Comparison of ENCODE assay signal across 16 cellular contexts in the genomic region with DNA sequence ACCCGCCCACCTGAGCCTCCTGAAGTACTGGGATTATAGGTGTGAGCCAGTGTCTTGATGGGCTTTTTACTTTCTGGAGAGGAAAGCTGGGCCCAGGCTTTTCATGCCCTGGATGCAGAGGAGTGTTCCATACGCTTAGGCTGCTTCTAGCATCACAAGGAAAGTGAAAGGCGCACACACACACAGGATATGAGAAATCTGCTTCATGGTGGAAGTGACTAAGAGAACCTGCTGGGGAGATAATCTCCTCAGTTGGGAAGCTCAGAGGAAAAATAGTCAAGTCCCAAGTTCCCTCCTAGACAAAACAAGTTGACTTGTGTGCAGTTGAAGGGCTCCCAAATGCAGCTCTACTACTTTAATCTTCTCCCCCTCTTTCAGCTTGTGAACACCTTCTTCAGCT. TPM values are rescaled to one million over a fixed set of nuclear protein-coding genes. Genes with fewer than 3 reads are reported as not detected.
A peak's percentile ranks its signal among the peaks of the same experiment; 100 is the strongest.
DNase-seq lines count a peak whose midpoint lies in the region; ATAC-seq and TF ChIP-seq lines count a peak whose summit lies in the region.
"Had no signal": no experiment of that assay in that cellular context is flagged by ENCODE, and none has a peak within 500 bp of the region (broad histone marks: within the 10 kb centered on the region; RNA-seq: fewer than 3 reads in every experiment).

No MANE protein-coding gene starts in this region.

- WGBS in lower leg skin, 2 donors: 90 to 96% methylated on average over 3 of the region's 3 CpGs

- H3K4me2 ChIP-seq in PC-9: peak overlapping the region; percentile 82; the same call in 1 of the 2 replicates

- peak overlapping the region; percentile 90 for H3K27ac Mint-ChIP-seq in activated T-cell treated with anti-CD3 and anti-CD28 coated beads, Interleukin-2, amount 50 U/mL, for 72 hours
- peak overlapping the region; percentile 95 for H3K27ac Mint-ChIP-seq in stimulated activated effector memory CD8-positive, alpha-beta T cell treated with anti-CD3 and anti-CD28 coated beads, Interleukin-12 subunit alpha, Interleukin-12 subunit beta, amount 100 ng/mL, for 72 hours

- H3K9me2 ChIP-seq in PC-9 (ENCODE audit: insufficient read depth): no peaks in the 10 kb centered on the region

- H3K4me1 Mint-ChIP-seq in activated T-cell treated with anti-CD3 and anti-CD28 coated beads, Interleukin-2, amount 50 U/mL, for 72 hours (ENCODE audit: low read depth): peaks cover 51% of the 10 kb centered on the region
- H3K4me1 Mint-ChIP-seq in stimulated activated effector memory CD8-positive, alpha-beta T cell treated with anti-CD3 and anti-CD28 coated beads, Interleukin-12 subunit alpha, Interleukin-12 subunit beta, amount 100 ng/mL, for 72 hours: peaks cover 40% of the 10 kb centered on the region

- CTCF ChIA-PET in PC-9 (lab: Charles Lee): interaction anchor here (0.6 kb wide), 1 partner anchor 109 kb away, joined by 3 read pairs; no protein-coding TSS in a partner anchor

- no peak overlapping the region for H2AFZ ChIP-seq in PC-9

- peaks cover 19% of the 10 kb centered on the region; the same call in 1 of the 2 replicates for H3K36me3 ChIP-seq in PC-9 (ENCODE audit: low read depth)

- H3F3A ChIP-seq in PC-9 (ENCODE audit: insufficient read depth, low read depth): no peaks in the 10 kb centered on the region

- BruUV-seq in PC-9 (replicated peaks; lab: Mats Ljungman, UMichigan): no TSS peak

- no peaks in the 10 kb centered on the region for H3K9me3 ChIP-seq in PC-9 (ENCODE audit: insufficient read depth, low read depth)
- H3K9me3 ChIP-seq: gastrocnemius medialis had no signal

- intact Hi-C loops in PC-9 (cut with micrococcal nuclease; ENCODE audit: unreplicated experiment) (no loop called here), lower leg skin (cut with DNase I; ENCODE audit: low total_unique reads) (no loop called here)

- DNase-seq in activated T-cell treated with anti-CD3 and anti-CD28 coated beads, Interleukin-2, amount 50 U/mL, for 72 hours: no peak
- DNase-seq in activated T-cell treated with anti-CD3 and anti-CD28 coated beads for 4 hours (no peak), PC-9 (no peak), cardiac fibroblast (ENCODE audit: low read depth in 2 of 2) (peak; percentile 22 to 72), lower leg skin (ENCODE audit: low spot score in 2 of 2) (no peak), AG08396 (ENCODE audit: low spot score) (no peak)
- DNase-seq in stimulated activated effector memory CD8-positive, alpha-beta T cell treated with anti-CD3 and anti-CD28 coated beads, Interleukin-12 subunit alpha, Interleukin-12 subunit beta, amount 100 ng/mL, for 72 hours (ENCODE audit: low spot score in 2 of 2): no peak
- DNase-seq: activated CD8-positive, alpha-beta memory T cell treated with anti-CD3 and anti-CD28 coated beads, Interleukin-2, amount 50 U/mL, for 4 hours; AML-193; gastrocnemius medialis; NCI-H526 had no signal

- H3K36me3 Mint-ChIP-seq in activated T-cell treated with anti-CD3 and anti-CD28 coated beads, Interleukin-2, amount 50 U/mL, for 72 hours (ENCODE audit: insufficient read depth in 2 of 2): peaks cover 13 to 25% of the 10 kb centered on the region in 2 donors
- peaks cover 81% of the 10 kb centered on the region for H3K36me3 Mint-ChIP-seq in stimulated activated effector memory CD8-positive, alpha-beta T cell treated with anti-CD3 and anti-CD28 coated beads, Interleukin-12 subunit alpha, Interleukin-12 subunit beta, amount 100 ng/mL, for 72 hours

- POLR2A ChIA-PET in PC-9 (lab: Charles Lee; ENCODE audit: unreplicated experiment): no interaction called here

- no peak for TF ChIP-seq CTCF in PC-9 (conservative IDR thresholded peaks at IDR 0.05)
- TF ChIP-seq CTCF in cardiac fibroblast (IDR thresholded peaks at IDR 0.05; ENCODE audit: low read depth, low read length): no peak
- no peak for TF ChIP-seq CTCF in lower leg skin (IDR thresholded peaks at IDR 0.05)

- peaks cover 12% of the 10 kb centered on the region for H3K4me1 ChIP-seq in PC-9 (replicated peaks; ENCODE audit: insufficient read depth)

- peaks cover 20% of the 10 kb centered on the region for H4K20me1 ChIP-seq in PC-9 (ENCODE audit: insufficient read depth)

- H3K4me3 ChIP-seq in PC-9 (no peak overlapping the region), cardiac fibroblast (replicated peaks in 1 of 2; ENCODE audit: low read depth in 2 of 2, low read length in 2 of 2) (no peak overlapping the region), lower leg skin (ENCODE audit: low read depth, poor library complexity, severe bottlenecking) (no peak overlapping the region)
- H3K4me3 ChIP-seq: lung had no signal

- TF ChIP-seq POLR2A in lower leg skin (IDR thresholded peaks at IDR 0.05): no peak

- peaks cover 44% of the 10 kb centered on the region for H3K79me2 ChIP-seq in PC-9 (ENCODE audit: low read depth)

- H3K27ac ChIP-seq in PC-9: no peak overlapping the region
- H3K27ac ChIP-seq: gastrocnemius medialis, SK-N-MC had no signal

- no peak for ATAC-seq in activated T-cell treated with anti-CD3 and anti-CD28 coated beads, Interleukin-2, amount 50 U/mL, for 72 hours (replicated peaks in 1 of 2)
- no peak for ATAC-seq in stimulated activated effector memory CD8-positive, alpha-beta T cell treated with anti-CD3 and anti-CD28 coated beads, Interleukin-12 subunit alpha, Interleukin-12 subunit beta, amount 100 ng/mL, for 72 hours
- no peak for ATAC-seq in GM19035 (IDR thresholded peaks at IDR 0.05; ENCODE audit: unreplicated experiment)
- ATAC-seq: gastrocnemius medialis had no signal

- no peaks in the 10 kb centered on the region for H3K9me3 Mint-ChIP-seq in activated T-cell treated with anti-CD3 and anti-CD28 coated beads, Interleukin-2, amount 50 U/mL, for 72 hours
- H3K9me3 Mint-ChIP-seq in stimulated activated effector memory CD8-positive, alpha-beta T cell treated with anti-CD3 and anti-CD28 coated beads, Interleukin-12 subunit alpha, Interleukin-12 subunit beta, amount 100 ng/mL, for 72 hours: no peaks in the 10 kb centered on the region
- H3K9me3 Mint-ChIP-seq: dendritic cell treated with granulocyte-macrophage colony-stimulating factor and Interleukin-4, amounts not matched to agents 40 ng/mL and 50 ng/mL, for 4 days had no signal

- no peaks in the 10 kb centered on the region for H3K27me3 ChIP-seq in PC-9 (ENCODE audit: insufficient read depth, low read depth)
- H3K27me3 ChIP-seq: gastrocnemius medialis had no signal

- H3K27me3 Mint-ChIP-seq in activated T-cell treated with anti-CD3 and anti-CD28 coated beads, Interleukin-2, amount 50 U/mL, for 72 hours (ENCODE audit: low read depth): no peaks in the 10 kb centered on the region
- H3K27me3 Mint-ChIP-seq: dendritic cell treated with granulocyte-macrophage colony-stimulating factor and Interleukin-4, amounts not matched to agents 40 ng/mL and 50 ng/mL, for 4 days had no signal

- peak overlapping the region; percentile 93 for H3K4me3 Mint-ChIP-seq in activated T-cell treated with anti-CD3 and anti-CD28 coated beads, Interleukin-2, amount 50 U/mL, for 72 hours
- peak overlapping the region; percentile 81 for H3K4me3 Mint-ChIP-seq in stimulated activated effector memory CD8-positive, alpha-beta T cell treated with anti-CD3 and anti-CD28 coated beads, Interleukin-12 subunit alpha, Interleukin-12 subunit beta, amount 100 ng/mL, for 72 hours
- H3K4me3 Mint-ChIP-seq: dendritic cell treated with granulocyte-macrophage colony-stimulating factor and Interleukin-4, amounts not matched to agents 40 ng/mL and 50 ng/mL, for 4 days had no signal

RNA-seq across cellular contexts. Expression of a gene that starts 2.2 kb away (rescaled TPM):
- total RNA-seq in activated T-cell treated with anti-CD3 and anti-CD28 coated beads, Interleukin-2, amount 50 U/mL, for 72 hours: 10 to 100 TPM; 61.6 to 78.5 TPM
- total RNA-seq in PC-9 (2021): 93.6 and 104 TPM in 2 replicates
- 10 to 100 TPM; 37.0 to 50.4 (median 39.7) TPM for total RNA-seq in lower leg skin

RNA-seq across cellular contexts. Expression of a gene that starts 9.9 kb away (rescaled TPM):
- not detected for total RNA-seq in activated T-cell treated with anti-CD3 and anti-CD28 coated beads, Interleukin-2, amount 50 U/mL, for 72 hours
- total RNA-seq in PC-9 (2021) (not detected in 2 replicates), lower leg skin (not detected)
- total RNA-seq: H4 had no signal

RNA-seq across cellular contexts. Expression of a gene that starts 23.4 kb away (rescaled TPM):
- total RNA-seq in activated T-cell treated with anti-CD3 and anti-CD28 coated beads, Interleukin-2, amount 50 U/mL, for 72 hours: 10 to 100 TPM; 10.9 to 11.9 TPM
- 13.1 and 16.7 TPM in 2 replicates for total RNA-seq in PC-9 (2021)
- total RNA-seq in lower leg skin: 10 to 100 TPM in 3 of 4 donors, 1 to 10 TPM in 1; 9.7 to 23.5 (median 13.0) TPM

RNA-seq across cellular contexts. Expression of a gene that starts 33.6 kb away (rescaled TPM):
- 10 to 100 TPM; 54.8 to 55.5 TPM for total RNA-seq in activated T-cell treated with anti-CD3 and anti-CD28 coated beads, Interleukin-2, amount 50 U/mL, for 72 hours
- total RNA-seq in PC-9 (2021): 23.8 and 30.6 TPM in 2 replicates
- 10 to 100 TPM; 12.3 to 24.5 (median 16.4) TPM for total RNA-seq in lower leg skin

RNA-seq across cellular contexts. Expression of a gene that starts 36.6 kb away (rescaled TPM):
- 1 to 10 TPM; 1.1 TPM for total RNA-seq in activated T-cell treated with anti-CD3 and anti-CD28 coated beads, Interleukin-2, amount 50 U/mL, for 72 hours
- total RNA-seq in PC-9 (2021) (20.5 and 21.3 TPM in 2 replicates), lower leg skin (10 to 100 TPM; 34.0 to 45.8 (median 36.2) TPM)
- total RNA-seq: H4 had no signal

Comparison
In these comparisons a context has a peak if more than half of its experiments do, and no peak if none do; other contexts are left out.
1. DNase-seq: peak in cardiac fibroblast (2 of 2); none in activated T-cell treated with anti-CD3 and anti-CD28 coated beads, Interleukin-2, amount 50 U/mL, for 72 hours (0 of 2), activated T-cell treated with anti-CD3 and anti-CD28 coated beads for 4 hours (single experiment), PC-9 (0 of 2), stimulated activated effector memory CD8-positive, alpha-beta T cell treated with anti-CD3 and anti-CD28 coated beads, Interleukin-12 subunit alpha, Interleukin-12 subunit beta, amount 100 ng/mL, for 72 hours (0 of 2), lower leg skin (0 of 2) and AG08396 (single experiment).